In genomic region chr17:78387982-78388941, GRCh38 we compare ENCODE assay signal across 8 cellular contexts. TPM values are rescaled to one million over a fixed set of nuclear protein-coding genes. Genes with fewer than 3 reads are reported as not detected.
DNase-seq lines count a peak whose midpoint lies in the region; ATAC-seq and TF ChIP-seq lines count a peak whose summit lies in the region.

No MANE protein-coding gene starts in this region.

- no peak overlapping the region for H2AFZ ChIP-seq in hepatocyte

- H3K27me3 Mint-ChIP-seq in activated CD8-positive, alpha-beta memory T cell treated with anti-CD3 and anti-CD28 coated beads, Interleukin-2, amount 10 ng/mL, durations not matched to agents 7 days and 5 days: no peaks in the 10 kb centered on the region
- H3K27me3 Mint-ChIP-seq in WTC11 (ENCODE audit: low read depth): no peaks in the 10 kb centered on the region

- H4K20me1 ChIP-seq in hepatocyte (ENCODE audit: insufficient read depth, poor library complexity, severe bottlenecking): peaks cover 20% of the 10 kb centered on the region

- CTCF ChIA-PET in activated CD8-positive, alpha-beta memory T cell treated with anti-CD3 and anti-CD28 coated beads, Interleukin-2, amount 10 ng/mL, durations not matched to agents 7 days and 5 days (lab: Charles Lee): interaction anchor here (0.7 to 1.2 kb wide), 2 partner anchors 34 to 943 kb away, joined by 3 to 6 read pairs; no protein-coding TSS in a partner anchor
- CTCF ChIA-PET in WTC11 (lab: Charles Lee): interaction anchor here (1.5 to 5.1 kb wide), 2 partner anchors 25 to 34 kb away, joined by 5 to 24 read pairs; no protein-coding TSS in a partner anchor

- no peaks in the 10 kb centered on the region for H3K9me2 ChIP-seq in hepatocyte (replicated peaks; ENCODE audit: insufficient read depth)

- no peaks in the 10 kb centered on the region for H3K9me3 ChIP-seq in hepatocyte (ENCODE audit: low read depth)
- no peaks in the 10 kb centered on the region for H3K9me3 ChIP-seq in tibial nerve
- H3K9me3 ChIP-seq in WERI-Rb-1 (ENCODE audit: severe bottlenecking): no peaks in the 10 kb centered on the region

- no peak for ATAC-seq in activated CD8-positive, alpha-beta memory T cell treated with anti-CD3 and anti-CD28 coated beads, Interleukin-2, amount 10 ng/mL, durations not matched to agents 7 days and 5 days
- no peak for ATAC-seq in WTC11
- ATAC-seq in HG03108 (IDR thresholded peaks at IDR 0.05; ENCODE audit: unreplicated experiment): no peak

- H3K27me3 ChIP-seq in hepatocyte: no peaks in the 10 kb centered on the region
- H3K27me3 ChIP-seq in tibial nerve: no peaks in the 10 kb centered on the region
- H3K27me3 ChIP-seq in WERI-Rb-1 (ENCODE audit: insufficient read depth, low read depth, severe bottlenecking): no peaks in the 10 kb centered on the region

- H3K27ac ChIP-seq in hepatocyte (peak overlapping the region; percentile 21), tibial nerve (peak overlapping the region; percentile 34 to 83 (median 80)), WERI-Rb-1 (no peak overlapping the region)

- peak in 1 of 2 donors; percentile 59 for TF ChIP-seq EP300 in tibial nerve (IDR thresholded peaks at IDR 0.05)

- H3K36me3 ChIP-seq in hepatocyte (replicated peaks; ENCODE audit: insufficient read depth, low read depth) (no peaks in the 10 kb centered on the region), tibial nerve (peaks cover 0 to 10% (median 0%) of the 10 kb centered on the region in 3 donors), WERI-Rb-1 (peaks cover 26% of the 10 kb centered on the region)

- no peak for TF ChIP-seq POLR2A in tibial nerve (IDR thresholded peaks at IDR 0.05)

- peaks cover 18% of the 10 kb centered on the region for H3K36me3 Mint-ChIP-seq in activated CD8-positive, alpha-beta memory T cell treated with anti-CD3 and anti-CD28 coated beads, Interleukin-2, amount 10 ng/mL, durations not matched to agents 7 days and 5 days
- peaks cover 6% of the 10 kb centered on the region for H3K36me3 Mint-ChIP-seq in WTC11

- peaks cover 93% of the 10 kb centered on the region for H3K79me2 ChIP-seq in hepatocyte

- H3K4me3 ChIP-seq in hepatocyte (no peak overlapping the region), tibial nerve (no peak overlapping the region), WERI-Rb-1 (ENCODE audit: low read depth, low read length) (no peak overlapping the region)

- DNase-seq in activated CD8-positive, alpha-beta memory T cell treated with anti-CD3 and anti-CD28 coated beads, Interleukin-2, amount 10 ng/mL, durations not matched to agents 7 days and 5 days: no peak
- DNase-seq in activated CD8-positive, alpha-beta memory T cell treated with anti-CD3 and anti-CD28 coated beads for 24 hours: no peak
- DNase-seq in WTC11 (ENCODE audit: low spot score) (no peak), hepatocyte (ENCODE audit: low spot score) (no peak), tibial nerve (ENCODE audit: low spot score in 2 of 2) (no peak), cortex of kidney (lab: John Stamatoyannopoulos, UW) (no peak), WERI-Rb-1 (no peak)

- 72% methylated on average over 10 of the region's 10 CpGs for WGBS in hepatocyte (ENCODE audit: low lambda C conversion rate, missing lambda C conversion rate)
- 49 to 50% methylated on average over 10 of the region's 10 CpGs for WGBS in tibial nerve, 2 donors

- H3K9me3 Mint-ChIP-seq in activated CD8-positive, alpha-beta memory T cell treated with anti-CD3 and anti-CD28 coated beads, Interleukin-2, amount 10 ng/mL, durations not matched to agents 7 days and 5 days (ENCODE audit: low read depth): no peaks in the 10 kb centered on the region
- no peaks in the 10 kb centered on the region for H3K9me3 Mint-ChIP-seq in WTC11

- H3K4me3 Mint-ChIP-seq in activated CD8-positive, alpha-beta memory T cell treated with anti-CD3 and anti-CD28 coated beads, Interleukin-2, amount 10 ng/mL, durations not matched to agents 7 days and 5 days: no peak overlapping the region
- H3K4me3 Mint-ChIP-seq in WTC11: no peak overlapping the region

- H3K4me1 ChIP-seq in hepatocyte (ENCODE audit: insufficient read depth) (peaks cover 39% of the 10 kb centered on the region), tibial nerve (peaks cover 0 to 82% (median 36%) of the 10 kb centered on the region in 4 donors)

- POLR2A ChIA-PET in WTC11 (lab: Charles Lee): no interaction called here

- H3K4me1 Mint-ChIP-seq in activated CD8-positive, alpha-beta memory T cell treated with anti-CD3 and anti-CD28 coated beads, Interleukin-2, amount 10 ng/mL, durations not matched to agents 7 days and 5 days: peaks cover 68% of the 10 kb centered on the region
- H3K4me1 Mint-ChIP-seq in WTC11: peaks cover 63% of the 10 kb centered on the region

- no peak overlapping the region for H3K4me2 ChIP-seq in hepatocyte

- H3K27ac Mint-ChIP-seq in activated CD8-positive, alpha-beta memory T cell treated with anti-CD3 and anti-CD28 coated beads, Interleukin-2, amount 10 ng/mL, durations not matched to agents 7 days and 5 days: peak overlapping the region; percentile 76
- peak overlapping the region; percentile 94 for H3K27ac Mint-ChIP-seq in WTC11

- TF ChIP-seq CTCF in WTC11 (IDR thresholded peaks at IDR 0.05) (no peak), hepatocyte (IDR thresholded peaks at IDR 0.05; ENCODE audit: poor library complexity) (no peak), tibial nerve (IDR thresholded peaks at IDR 0.05) (no peak), WERI-Rb-1 (IDR thresholded peaks at IDR 0.05; ENCODE audit: low read depth, low read length) (no peak)

TF ChIP-seq in WTC11, 78 proteins besides CTCF, POLR2A, EP300 and RAD21 (continues in another document):
- TF ChIP-seq ZNF281 (CRISPR knock-in tag; IDR thresholded peaks at IDR 0.05) (no peak), GABPB1 (CRISPR knock-in tag; IDR thresholded peaks at IDR 0.05) (no peak), ATF3 (CRISPR knock-in tag; conservative IDR thresholded peaks at IDR 0.05) (no peak), KAT7 (CRISPR knock-in tag; IDR thresholded peaks at IDR 0.05; ENCODE audit: borderline replicate concordance) (no peak)

RNA-seq across cellular contexts. Expression of gene PGS1, which starts 9.8 kb away (rescaled TPM):
- 10 to 100 TPM; 52.2 to 70.2 TPM for total RNA-seq in activated CD8-positive, alpha-beta memory T cell treated with anti-CD3 and anti-CD28 coated beads, Interleukin-2, amount 10 ng/mL, durations not matched to agents 7 days and 5 days
- 45.4 to 51.4 TPM (median 47.0 TPM) in 3 replicates for total RNA-seq in WTC11 (2021)
- total RNA-seq in hepatocyte: 30.4 and 36.0 TPM in 2 replicates
- 42.5 and 52.2 TPM in 2 replicates for polyA plus RNA-seq in hepatocyte
- total RNA-seq in tibial nerve: 100 to 1,000 TPM in 1 of 4 donors, 10 to 100 TPM in 3; 41.9 to 105 (median 53.2) TPM

RNA-seq across cellular contexts. Expression of gene SOCS3, which starts 28.4 kb away (rescaled TPM):
- total RNA-seq in activated CD8-positive, alpha-beta memory T cell treated with anti-CD3 and anti-CD28 coated beads, Interleukin-2, amount 10 ng/mL, durations not matched to agents 7 days and 5 days: 10 to 100 TPM in 1 of 2 experiments, 1 to 10 TPM in 1; 9.9 to 21.3 TPM
- 23.8 to 24.6 TPM (median 24.2 TPM) in 3 replicates for total RNA-seq in WTC11 (2021)
- total RNA-seq in hepatocyte: 130 and 172 TPM in 2 replicates
- polyA plus RNA-seq in hepatocyte: 181 and 246 TPM in 2 replicates
- 10 to 100 TPM; 23.7 to 76.5 (median 59.7) TPM for total RNA-seq in tibial nerve
